ENCODE assay signal across 2 cellular contexts in the genomic region with DNA sequence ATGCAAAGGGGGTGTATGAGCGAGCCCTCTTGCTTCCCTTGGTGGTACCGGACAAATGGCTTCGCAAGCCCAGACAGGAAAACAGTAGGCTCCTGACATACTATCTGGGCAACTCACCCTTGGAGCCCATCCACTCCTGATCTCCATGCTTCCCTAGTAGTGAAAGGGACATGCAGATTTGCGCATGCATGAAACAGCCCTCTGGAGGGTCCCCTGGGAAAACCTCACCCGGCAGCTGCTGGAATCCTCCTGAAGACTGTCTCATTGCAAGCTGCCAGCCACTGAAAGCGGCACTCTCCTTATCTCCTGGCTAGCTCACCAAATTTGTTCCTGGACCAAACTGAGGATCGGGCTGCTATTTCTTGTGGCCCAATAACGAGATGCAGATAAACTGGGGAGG.
TF ChIP-seq lines count a peak whose summit lies in the region.

No MANE protein-coding gene starts in this region.

TF ChIP-seq in HEK293, 187 proteins besides CTCF, POLR2A, EP300 and RAD21 (continued from another document):
- peak; percentile 85 for TF ChIP-seq ZBTB44 (tag by site-specific recombination; IDR thresholded peaks at IDR 0.05)

TF ChIP-seq in SK-N-SH treated with all-trans-retinoic acid at 6 μM for 48 hours, 23 proteins besides CTCF, POLR2A, EP300 and RAD21 (continued from another document):
- TF ChIP-seq BACH2 (CRISPR knock-in tag; IDR thresholded peaks at IDR 0.05; ENCODE audit: borderline replicate concordance): no peak
- no peak for TF ChIP-seq ZNF70 (CRISPR knock-in tag; IDR thresholded peaks at IDR 0.05)
- TF ChIP-seq ZFP30 (CRISPR knock-in tag; IDR thresholded peaks at IDR 0.05): no peak
- TF ChIP-seq, protein P1, sequence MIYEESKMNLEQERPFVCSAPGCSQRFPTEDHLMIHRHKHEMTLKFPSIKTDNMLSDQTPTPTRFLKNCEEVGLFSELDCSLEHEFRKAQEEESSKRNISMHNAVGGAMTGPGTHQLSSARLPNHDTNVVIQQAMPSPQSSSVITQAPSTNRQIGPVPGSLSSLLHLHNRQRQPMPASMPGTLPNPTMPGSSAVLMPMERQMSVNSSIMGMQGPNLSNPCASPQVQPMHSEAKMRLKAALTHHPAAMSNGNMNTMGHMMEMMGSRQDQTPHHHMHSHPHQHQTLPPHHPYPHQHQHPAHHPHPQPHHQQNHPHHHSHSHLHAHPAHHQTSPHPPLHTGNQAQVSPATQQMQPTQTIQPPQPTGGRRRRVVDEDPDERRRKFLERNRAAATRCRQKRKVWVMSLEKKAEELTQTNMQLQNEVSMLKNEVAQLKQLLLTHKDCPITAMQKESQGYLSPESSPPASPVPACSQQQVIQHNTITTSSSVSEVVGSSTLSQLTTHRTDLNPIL (CRISPR knock-in tag; IDR thresholded peaks at IDR 0.05; ENCODE audit: low read depth): no peak
- TF ChIP-seq ARNTL (CRISPR knock-in tag; IDR thresholded peaks at IDR 0.05; ENCODE audit: borderline replicate concordance, low read depth): no peak
- no peak for TF ChIP-seq TOX (CRISPR knock-in tag; IDR thresholded peaks at IDR 0.05; ENCODE audit: borderline replicate concordance)
- no peak for TF ChIP-seq GLIS3 (CRISPR knock-in tag; IDR thresholded peaks at IDR 0.05)
- no peak for TF ChIP-seq TSHZ2 (CRISPR knock-in tag; IDR thresholded peaks at IDR 0.05)
- TF ChIP-seq, protein P2, sequence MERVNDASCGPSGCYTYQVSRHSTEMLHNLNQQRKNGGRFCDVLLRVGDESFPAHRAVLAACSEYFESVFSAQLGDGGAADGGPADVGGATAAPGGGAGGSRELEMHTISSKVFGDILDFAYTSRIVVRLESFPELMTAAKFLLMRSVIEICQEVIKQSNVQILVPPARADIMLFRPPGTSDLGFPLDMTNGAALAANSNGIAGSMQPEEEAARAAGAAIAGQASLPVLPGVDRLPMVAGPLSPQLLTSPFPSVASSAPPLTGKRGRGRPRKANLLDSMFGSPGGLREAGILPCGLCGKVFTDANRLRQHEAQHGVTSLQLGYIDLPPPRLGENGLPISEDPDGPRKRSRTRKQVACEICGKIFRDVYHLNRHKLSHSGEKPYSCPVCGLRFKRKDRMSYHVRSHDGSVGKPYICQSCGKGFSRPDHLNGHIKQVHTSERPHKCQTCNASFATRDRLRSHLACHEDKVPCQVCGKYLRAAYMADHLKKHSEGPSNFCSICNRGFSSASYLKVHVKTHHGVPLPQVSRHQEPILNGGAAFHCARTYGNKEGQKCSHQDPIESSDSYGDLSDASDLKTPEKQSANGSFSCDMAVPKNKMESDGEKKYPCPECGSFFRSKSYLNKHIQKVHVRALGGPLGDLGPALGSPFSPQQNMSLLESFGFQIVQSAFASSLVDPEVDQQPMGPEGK (CRISPR knock-in tag; IDR thresholded peaks at IDR 0.05; ENCODE audit: borderline replicate concordance): no peak
